Comparison of ENCODE assay signal across 7 cellular contexts in the genomic region with DNA sequence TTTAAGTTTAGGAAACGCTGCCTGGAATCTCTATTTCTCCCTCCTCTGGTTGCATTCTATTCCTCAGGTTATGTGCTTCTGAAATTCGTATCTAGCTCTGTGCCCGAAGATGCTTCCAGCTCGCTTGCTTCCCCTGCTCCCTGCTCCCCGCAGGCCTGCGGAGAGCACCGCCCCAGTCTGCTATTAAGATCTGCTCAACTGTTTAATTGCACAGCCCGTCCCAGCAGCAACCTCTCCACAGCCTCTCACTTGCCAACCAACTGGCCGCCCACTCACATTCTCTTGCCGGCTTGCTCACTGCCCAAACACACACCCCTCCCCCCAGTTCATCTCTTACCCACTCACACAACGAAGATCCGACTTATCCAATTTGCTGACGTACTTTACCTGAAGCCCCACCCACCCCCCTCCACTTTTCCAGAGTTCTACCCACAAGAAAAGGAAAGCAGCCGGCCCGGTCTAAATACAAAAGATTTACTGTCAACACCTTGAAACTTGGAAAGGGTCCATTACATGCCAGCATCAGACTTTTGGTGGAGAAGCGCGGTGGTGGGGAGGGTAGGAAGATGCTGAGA.
DNase-seq lines count a peak whose midpoint lies in the region; ATAC-seq and TF ChIP-seq lines count a peak whose summit lies in the region.

No MANE protein-coding gene starts in this region.

- no peak for TF ChIP-seq POLR2A in GM18505 (IDR thresholded peaks at IDR 0.05; ENCODE audit: borderline replicate concordance, extremely low read depth, insufficient read depth, insufficient read length)

- H3K27me3 Mint-ChIP-seq in HFFc6 (ENCODE audit: insufficient read depth) (peaks cover 88% of the 10 kb centered on the region), progenitor cell of endocrine pancreas (no peaks in the 10 kb centered on the region)
- no peaks in the 10 kb centered on the region for H3K27me3 Mint-ChIP-seq in activated CD8-positive, alpha-beta memory T cell treated with anti-CD3 and anti-CD28 coated beads, Interleukin-2, amount 10 ng/mL, durations not matched to agents 7 days and 5 days

- H3K36me3 Mint-ChIP-seq in HFFc6 (ENCODE audit: low read depth): peaks cover 84% of the 10 kb centered on the region
- peaks cover 56% of the 10 kb centered on the region for H3K36me3 Mint-ChIP-seq in activated CD8-positive, alpha-beta memory T cell treated with anti-CD3 and anti-CD28 coated beads, Interleukin-2, amount 10 ng/mL, durations not matched to agents 7 days and 5 days
- H3K36me3 Mint-ChIP-seq in progenitor cell of endocrine pancreas (ENCODE audit: insufficient read depth): peaks cover 5% of the 10 kb centered on the region

- intact Hi-C loops in head of caudate nucleus (cut with DNase I): no loop called here

- CTCF ChIA-PET in activated CD8-positive, alpha-beta memory T cell treated with anti-CD3 and anti-CD28 coated beads, Interleukin-2, amount 10 ng/mL, durations not matched to agents 7 days and 5 days (lab: Charles Lee): no interaction called here

- H3K9me3 Mint-ChIP-seq in HFFc6 (peaks cover 22% of the 10 kb centered on the region), progenitor cell of endocrine pancreas (ENCODE audit: low read depth) (peaks cover 6% of the 10 kb centered on the region)
- H3K9me3 Mint-ChIP-seq in activated CD8-positive, alpha-beta memory T cell treated with anti-CD3 and anti-CD28 coated beads, Interleukin-2, amount 10 ng/mL, durations not matched to agents 7 days and 5 days (ENCODE audit: low read depth): no peaks in the 10 kb centered on the region

- peak overlapping the region; percentile 99 for H3K4me3 Mint-ChIP-seq in HFFc6
- no peak overlapping the region for H3K4me3 Mint-ChIP-seq in activated CD8-positive, alpha-beta memory T cell treated with anti-CD3 and anti-CD28 coated beads, Interleukin-2, amount 10 ng/mL, durations not matched to agents 7 days and 5 days
- H3K4me3 Mint-ChIP-seq in progenitor cell of endocrine pancreas (ENCODE audit: low read depth): peak overlapping the region; percentile 7

- DNase-seq in HFFc6 (peak; percentile 87), head of caudate nucleus (peak in 38 of 42 donors; percentile 41 to 90 (median 67)), progenitor cell of endocrine pancreas (ENCODE audit: low spot score, unreplicated experiment) (no peak), GM19240 (ENCODE audit: insufficient read length, low spot score) (no peak)
- DNase-seq in activated CD8-positive, alpha-beta memory T cell treated with anti-CD3 and anti-CD28 coated beads, Interleukin-2, amount 10 ng/mL, durations not matched to agents 7 days and 5 days: no peak

- H3K27ac Mint-ChIP-seq in HFFc6 (peak overlapping the region; percentile 94), progenitor cell of endocrine pancreas (no peak overlapping the region)
- H3K27ac Mint-ChIP-seq in activated CD8-positive, alpha-beta memory T cell treated with anti-CD3 and anti-CD28 coated beads, Interleukin-2, amount 10 ng/mL, durations not matched to agents 7 days and 5 days: peak overlapping the region; percentile 76

- TF ChIP-seq CTCF in HFFc6 (IDR thresholded peaks at IDR 0.05): no peak
- TF ChIP-seq CTCF in progenitor cell of endocrine pancreas (IDR thresholded peaks at IDR 0.05; ENCODE audit: unreplicated experiment): no peak

- no peak for ATAC-seq in activated CD8-positive, alpha-beta memory T cell treated with anti-CD3 and anti-CD28 coated beads, Interleukin-2, amount 10 ng/mL, durations not matched to agents 7 days and 5 days
- no peak for ATAC-seq in GM18505 (IDR thresholded peaks at IDR 0.05; ENCODE audit: unreplicated experiment)
- ATAC-seq in HG03097 (IDR thresholded peaks at IDR 0.05; ENCODE audit: low FRiP score, unreplicated experiment): no peak

- peaks cover 100% of the 10 kb centered on the region for H3K4me1 Mint-ChIP-seq in HFFc6 (ENCODE audit: low read depth)
- H3K4me1 Mint-ChIP-seq in activated CD8-positive, alpha-beta memory T cell treated with anti-CD3 and anti-CD28 coated beads, Interleukin-2, amount 10 ng/mL, durations not matched to agents 7 days and 5 days: peaks cover 82% of the 10 kb centered on the region
- peaks cover 22% of the 10 kb centered on the region for H3K4me1 Mint-ChIP-seq in progenitor cell of endocrine pancreas (ENCODE audit: low read depth)

Comparison
In these comparisons a context has a peak if more than half of its experiments do, and no peak if none do; other contexts are left out.
1. DNase-seq: peak in HFFc6 (single experiment) and head of caudate nucleus (38 of 42); none in activated CD8-positive, alpha-beta memory T cell treated with anti-CD3 and anti-CD28 coated beads, Interleukin-2, amount 10 ng/mL, durations not matched to agents 7 days and 5 days (single experiment), progenitor cell of endocrine pancreas (single experiment) and GM19240 (single experiment).